ENCODE assay signal across 11 cellular contexts in genomic region chr3:134366221-134366927, GRCh38. TPM values are rescaled to one million over a fixed set of nuclear protein-coding genes. Genes with fewer than 3 reads are reported as not detected.
DNase-seq lines count a peak whose midpoint lies in the region; FAIRE-seq and TF ChIP-seq lines count a peak whose summit lies in the region.
"Had no signal": no experiment of that assay in that cellular context is flagged by ENCODE, and none has a peak within 500 bp of the region (broad histone marks: within the 10 kb centered on the region; RNA-seq: fewer than 3 reads in every experiment).

No MANE protein-coding gene starts in this region.

- 89% methylated on average over 13 of the region's 13 CpGs; no CpG with 5 or more reads in 1 of the 2 experiments for WGBS in H1 (ENCODE audit: extremely low coverage in 1 of 2, insufficient coverage in 1 of 2, insufficient read length in 1 of 2, insufficient replicate concordance in 2 of 2, low coverage in 1 of 2, low lambda C conversion rate in 2 of 2, missing lambda C conversion rate in 1 of 2), 2 experiments
- 20 to 82% methylated on average over 1 to 13 of the region's 13 CpGs for WGBS in transverse colon (ENCODE audit: low coverage in 1 of 2), 2 donors

- FAIRE-seq in H1 (lab: Jason Lieb, UNC), result no peak
- FAIRE-seq in GM12891 (lab: Jason Lieb, UNC), result no peak
- FAIRE-seq: TTC549 had no signal

- peaks cover 2% of the 10 kb centered on the region for H3K23me2 ChIP-seq in H1 (ENCODE audit: low read depth, low read length)

- intact Hi-C loops in transverse colon (cut with DNase I; ENCODE audit: low total_unique reads), result no loop called here

- H3K23ac ChIP-seq in H1 (ENCODE audit: insufficient read length), result no peak overlapping the region

- H3K27ac Mint-ChIP-seq in endothelial cell (ENCODE audit: unreplicated experiment), result no peak overlapping the region

- H2AFZ ChIP-seq in H1 (ENCODE audit: low read length), result no peak overlapping the region

- H3K36me3 ChIP-seq in Peyer's patch, result peaks cover 0 to 78% (median 0%) of the 10 kb centered on the region in 3 donors
- H3K36me3 ChIP-seq in H1 (ENCODE audit: control insufficient read depth in 2 of 4, insufficient read depth in 4 of 4, low read length in 3 of 4), result peaks cover 38 to 91% (median 65%) of the 10 kb centered on the region in 4 experiments
- peaks cover 90% of the 10 kb centered on the region for H3K36me3 ChIP-seq in muscle layer of colon (ENCODE audit: insufficient read depth, low read length)
- H3K36me3 ChIP-seq in transverse colon, result peaks cover 0 to 12% (median under 1%) of the 10 kb centered on the region in 4 donors

- H4K20me1 ChIP-seq in H1 (replicated peaks in 1 of 2; ENCODE audit: control insufficient read depth in 1 of 2, insufficient read depth in 2 of 2, low read length in 2 of 2), result peaks cover 5 to 13% of the 10 kb centered on the region in 2 experiments

- in situ Hi-C loops in transverse colon (cut with MboI; ENCODE audit: low pct_ligation_motif_present in 1 of 4, low pct_unique_long_range_greater_than_20kb in 1 of 4, low sequenced_read_pairs in 3 of 4), result loop anchor here in 1 of 4 donors (10.0 kb wide), 1 partner anchor 52 kb away; no protein-coding TSS in a partner anchor

- TF ChIP-seq CTCF in Peyer's patch (IDR thresholded peaks at IDR 0.05) (no peak), H1 (IDR thresholded peaks at IDR 0.05; ENCODE audit: control extremely low read depth in 1 of 3, insufficient read depth in 1 of 3, low read depth in 1 of 3, low read length in 3 of 3) (no peak), transverse colon (IDR thresholded peaks at IDR 0.05) (no peak), endothelial cell (IDR thresholded peaks at IDR 0.05; ENCODE audit: unreplicated experiment) (no peak)

- H3K79me2 ChIP-seq in H1 (ENCODE audit: control insufficient read depth in 1 of 2, insufficient read depth in 2 of 2, low read length in 2 of 2), result peaks cover 0 to 12% of the 10 kb centered on the region in 2 experiments; a peak in 2 of 4 replicates

- H3K27ac ChIP-seq in Peyer's patch (peak overlapping the region in 3 of 4 donors; percentile 17 to 85 (median 35)), H1 (ENCODE audit: low read depth, low read length) (no peak overlapping the region), muscle layer of colon (ENCODE audit: low read depth, low read length) (peak overlapping the region; percentile 48), transverse colon (peak overlapping the region; percentile 61 to 99 (median 96))

- H2BK20ac ChIP-seq in H1 (ENCODE audit: low read length), result no peak overlapping the region

- H3K56ac ChIP-seq in H1 (replicated peaks; ENCODE audit: insufficient read length, low read depth, low read length), result no peak overlapping the region

- no peak overlapping the region for H3K4me2 ChIP-seq in H1 (ENCODE audit: insufficient read depth in 1 of 2, low read depth in 2 of 2, low read length in 2 of 2)

- H3K4me3 ChIP-seq in Peyer's patch (no peak overlapping the region), H1 (ENCODE audit: extremely low read depth in 1 of 4, insufficient read depth in 2 of 4, low read depth in 3 of 4, low read length in 4 of 4) (no peak overlapping the region), muscle layer of colon (ENCODE audit: low read depth in 1 of 2, low read length in 2 of 2) (peak overlapping the region in 1 of 2 donors; percentile 11), transverse colon (no peak overlapping the region)

- H3K9ac ChIP-seq in H1 (replicated peaks in 1 of 4; ENCODE audit: extremely low read depth in 1 of 4, low read depth in 3 of 4, low read length in 3 of 4) (no peak overlapping the region), muscle layer of colon (ENCODE audit: low read length) (no peak overlapping the region)

- CTCF ChIA-PET in H1 (lab: Charles Lee; ENCODE audit: partially characterized antibody), result interaction anchor here (0.7 to 13.1 kb wide), 16 partner anchors 8 to 456 kb away, joined by 3 to 144 read pairs (median 4); partner anchors contain the start of gene AMOTL2

- H3K9me3 Mint-ChIP-seq in endothelial cell (ENCODE audit: unreplicated experiment), result no peaks in the 10 kb centered on the region

- peaks cover 0 to 82% (median 7%) of the 10 kb centered on the region in 4 donors for H3K4me1 ChIP-seq in Peyer's patch
- peaks cover 18 to 33% (median 29%) of the 10 kb centered on the region in 4 experiments for H3K4me1 ChIP-seq in H1 (replicated peaks in 1 of 4; ENCODE audit: control insufficient read depth in 3 of 4, insufficient read depth in 4 of 4, low read length in 3 of 4)
- H3K4me1 ChIP-seq in muscle layer of colon (ENCODE audit: insufficient read depth, low read length), result peaks cover 90% of the 10 kb centered on the region
- peaks cover 40 to 87% (median 56%) of the 10 kb centered on the region in 4 donors for H3K4me1 ChIP-seq in transverse colon

- no peak overlapping the region for H3K18ac ChIP-seq in H1 (ENCODE audit: extremely low read depth, low read length)

- peak overlapping the region; percentile 4; the same call in 1 of the 2 replicates for H4K8ac ChIP-seq in H1 (ENCODE audit: extremely low read depth, insufficient read depth, low read length)

- no peak overlapping the region for H2BK120ac ChIP-seq in H1 (replicated peaks; ENCODE audit: low read depth, low read length)

- peaks cover 55% of the 10 kb centered on the region for H3K4me1 Mint-ChIP-seq in endothelial cell (ENCODE audit: unreplicated experiment)

- no peak overlapping the region for H4K5ac ChIP-seq in H1 (ENCODE audit: insufficient read length, low read depth, low read length)

- TF ChIP-seq POLR2A in Peyer's patch (IDR thresholded peaks at IDR 0.05) (no peak), H1 (IDR thresholded peaks at IDR 0.05; ENCODE audit: control extremely low read depth in 1 of 2, low read depth in 2 of 2, low read length in 2 of 2) (0 out of 3 replicates have a peak, but pooled peaks of 1 of the 2 experiments have one; percentile 14), transverse colon (IDR thresholded peaks at IDR 0.05) (no peak), GM12891 (IDR thresholded peaks at IDR 0.05; ENCODE audit: low read depth, low read length) (no peak)

- H3K27me3 Mint-ChIP-seq in endothelial cell (ENCODE audit: unreplicated experiment), result peaks cover 14% of the 10 kb centered on the region

- 0 out of 2 replicates have a peak overlapping the region, but pooled peaks have one; percentile 35 for H2BK5ac ChIP-seq in H1 (ENCODE audit: low read depth, low read length)

- TF ChIP-seq RAD21 in H1 (IDR thresholded peaks at IDR 0.05 in 1 of 2, conservative IDR thresholded peaks at IDR 0.05 in 1 of 2; ENCODE audit: low read depth in 2 of 2, low read length in 2 of 2), result no peak

- H3K27me3 ChIP-seq in Peyer's patch, result no peaks in the 10 kb centered on the region
- H3K27me3 ChIP-seq in H1 (replicated peaks in 1 of 4; ENCODE audit: control insufficient read depth in 3 of 4, extremely low read depth in 1 of 4, insufficient read depth in 3 of 4, low read length in 3 of 4), result no peaks in the 10 kb centered on the region; a peak in 1 of 7 replicates
- H3K27me3 ChIP-seq in muscle layer of colon (ENCODE audit: control insufficient read depth in 1 of 2, insufficient read depth in 2 of 2, low read length in 2 of 2), result no peaks in the 10 kb centered on the region
- no peaks in the 10 kb centered on the region for H3K27me3 ChIP-seq in transverse colon

- no peak overlapping the region for H3K14ac ChIP-seq in H1 (ENCODE audit: insufficient read length)

- no peak overlapping the region for H3K4ac ChIP-seq in H1 (replicated peaks; ENCODE audit: insufficient read length, low read depth, low read length)

- POLR2A ChIA-PET in H1 (lab: Charles Lee; ENCODE audit: partially characterized antibody), result interaction anchor here (0.5 to 45.2 kb wide), 22 partner anchors 1 to 201 kb away, joined by 3 to 1731 read pairs (median 4); partner anchors contain the start of genes AMOTL2 and RYK

- H3K79me1 ChIP-seq in H1 (ENCODE audit: low read depth, low read length), result peaks cover 5% of the 10 kb centered on the region; the same call in 1 of the 2 replicates

- no peak overlapping the region for H4K91ac ChIP-seq in H1 (replicated peaks; ENCODE audit: insufficient read length, low read length)

- TF ChIP-seq EP300 in H1 (IDR thresholded peaks at IDR 0.05; ENCODE audit: borderline replicate concordance in 1 of 2, low read depth in 2 of 2, low read length in 2 of 2) (no peak), transverse colon (IDR thresholded peaks at IDR 0.05; ENCODE audit: low read depth) (no peak)

- no peak overlapping the region for H2BK15ac ChIP-seq in H1 (ENCODE audit: low read length)

- H3K4me3 Mint-ChIP-seq in endothelial cell (ENCODE audit: unreplicated experiment), result no peak overlapping the region

- H3K9me3 ChIP-seq in Peyer's patch, result no peaks in the 10 kb centered on the region
- H3K9me3 ChIP-seq in H1 (ENCODE audit: insufficient read depth in 2 of 2, low read depth in 1 of 2, low read length in 1 of 2), result no peaks in the 10 kb centered on the region
- H3K9me3 ChIP-seq in muscle layer of colon (ENCODE audit: low read length), result no peaks in the 10 kb centered on the region
- H3K9me3 ChIP-seq in transverse colon, result no peaks in the 10 kb centered on the region

- H3K36me3 Mint-ChIP-seq in endothelial cell (ENCODE audit: low read depth, unreplicated experiment), result peaks cover 43% of the 10 kb centered on the region

- DNase-seq in Peyer's patch (peak in 2 of 3 donors; percentile 27 to 42), H1 (ENCODE audit: low read depth in 1 of 2, low spot score in 2 of 2) (no peak), transverse colon (no peak), COR-L47 (lab: John Stamatoyannopoulos, UW) (no peak), endothelial cell (ENCODE audit: low spot score) (no peak), GM12891 (ENCODE audit: insufficient read length, low spot score) (no peak)
- DNase-seq: DMS153, KG1, NCI-H2171 had no signal

- no peak overlapping the region for H2BK12ac ChIP-seq in H1 (ENCODE audit: low read depth, low read length)

- H2AK5ac ChIP-seq in H1 (ENCODE audit: low read depth, low read length), result no peak overlapping the region

TF ChIP-seq in H1, 55 proteins besides CTCF, POLR2A, EP300 and RAD21 (continues in another document):
- TF ChIP-seq CHD2 (IDR thresholded peaks at IDR 0.05; ENCODE audit: low read length), result no peak

TF ChIP-seq in GM12891, 5 proteins besides CTCF, POLR2A, EP300 and RAD21 (continues in another document):
- no peak for TF ChIP-seq POU2F2 (IDR thresholded peaks at IDR 0.05; ENCODE audit: low read depth, low read length)

RNA-seq across cellular contexts. Expression of gene AMOTL2, which starts 7.9 kb away (rescaled TPM):
- total RNA-seq in Peyer's patch (10 to 100 TPM; 20.3 to 72.8 (median 31.6) TPM), transverse colon (10 to 100 TPM; 14.5 to 50.9 (median 23.8) TPM), endothelial cell (ENCODE audit: unreplicated experiment) (46.5 TPM)
- 60.3 and 63.7 TPM in 2 replicates for total RNA-seq in H1 (2021; fragmentation: NEBNext Ultra II Directional; extraction: Animal tissue kit (Norgen Biotek cat#: 25700))
- 19.0 and 33.5 TPM in 2 replicates for polyA plus RNA-seq in H1 (2011; rRNA removed)
- polyA plus RNA-seq in H1 (2011; cell fraction: cytosol; rRNA removed), result 31.5 TPM
- 61.9 TPM for polyA plus RNA-seq in H1 (2011; cell fraction: nucleus; rRNA removed)
- 19.2 to 24.1 TPM (median 20.7 TPM) in 4 replicates for polyA plus RNA-seq in H1 (2012, experiment 1 of 2)
- polyA plus RNA-seq in H1 (2012, experiment 2 of 2), result 17.1 TPM
- 18.6 TPM for polyA plus RNA-seq in H1 (2013, experiment 1 of 2)
- 17.2 TPM for polyA plus RNA-seq in H1 (2013, experiment 2 of 2)
- 34.9 and 37.0 TPM in 2 replicates for polyA minus RNA-seq in H1 (2011; rRNA and poly(A)+ RNA removed)
- 31.9 TPM for polyA minus RNA-seq in H1 (2011; cell fraction: cytosol; rRNA and poly(A)+ RNA removed)
- 103 TPM for polyA minus RNA-seq in H1 (2011; cell fraction: nucleus; rRNA and poly(A)+ RNA removed)
- polyA plus RNA-seq in GM12891 (2012; ENCODE audit: low read depth, missing spikeins), result 0.01 TPM

Comparison
In these comparisons a context has a peak if more than half of its experiments do, and no peak if none do; other contexts are left out.
1. DNase-seq: peak in Peyer's patch (2 of 3); none in H1 (0 of 2), transverse colon (single experiment), COR-L47 (single experiment), endothelial cell (single experiment) and GM12891 (single experiment).